In the genomic region with DNA sequence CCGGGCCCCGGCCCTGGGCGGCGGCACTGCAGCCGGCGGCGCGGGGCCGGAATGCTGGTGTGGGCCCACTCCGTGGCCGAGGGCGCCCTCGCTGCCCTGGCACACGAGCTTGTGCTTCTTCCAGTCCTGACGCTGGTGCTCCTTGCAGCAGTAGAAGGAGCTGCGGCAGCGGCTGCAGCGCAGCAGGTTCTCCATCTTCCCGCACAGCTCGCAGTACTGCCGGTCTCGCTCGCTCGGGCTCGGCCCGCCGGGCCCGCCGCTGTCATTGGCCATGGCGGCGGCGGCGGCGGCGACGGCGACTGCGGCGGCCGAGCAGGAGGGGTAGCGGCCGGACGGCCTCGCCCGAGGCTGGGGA, we compare ENCODE assay signal across 8 cellular contexts. TPM values are rescaled to one million over a fixed set of nuclear protein-coding genes. Genes with fewer than 3 reads are reported as not detected.
DNase-seq lines count a peak whose midpoint lies in the region; ATAC-seq, FAIRE-seq and TF ChIP-seq lines count a peak whose summit lies in the region.

No MANE protein-coding gene starts in this region.

- no peaks in the 10 kb centered on the region for H3K36me3 ChIP-seq in keratinocyte (ENCODE audit: control insufficient read depth in 2 of 2, extremely low read depth in 1 of 2, insufficient read depth in 2 of 2, low read length in 2 of 2)

- peaks cover 2% of the 10 kb centered on the region for H4K20me1 ChIP-seq in keratinocyte (ENCODE audit: control insufficient read depth, extremely low read depth, insufficient read depth, low read length)

- CTCF ChIA-PET in RWPE1 (lab: Yijun Ruan, JAX) = no interaction called here

- no peak for FAIRE-seq in keratinocyte (lab: Jason Lieb, UNC)

- TF ChIP-seq CTCF in AG10803 (conservative IDR thresholded peaks at IDR 0.05; ENCODE audit: low read length) = no peak
- no peak for TF ChIP-seq CTCF in RWPE1 (conservative IDR thresholded peaks at IDR 0.05; ENCODE audit: low read depth)
- no peak for TF ChIP-seq CTCF in keratinocyte (optimal IDR thresholded peaks at IDR 0.05 in 1 of 3, IDR thresholded peaks at IDR 0.05 in 1 of 3, conservative IDR thresholded peaks at IDR 0.05 in 1 of 3; ENCODE audit: extremely low read depth in 1 of 3, insufficient read depth in 2 of 3, low read length in 3 of 3)

- peak overlapping the region; percentile 76 for H3K9ac ChIP-seq in keratinocyte (ENCODE audit: control insufficient read depth, extremely low read depth, insufficient read depth, low read length)

- dilution Hi-C loops in keratinocyte (cut with MboI; ENCODE audit: extremely low pct_ligation_motif_present, low sequenced_read_pairs) = no loop called here

- ATAC-seq in GM18517 (IDR thresholded peaks at IDR 0.05; ENCODE audit: unreplicated experiment) (peak; percentile 31), HG03025 (IDR thresholded peaks at IDR 0.05; ENCODE audit: low FRiP score, unreplicated experiment) (peak; percentile 30), HG02938 (IDR thresholded peaks at IDR 0.05; ENCODE audit: unreplicated experiment) (no peak)

- no peaks in the 10 kb centered on the region for H3K9me1 ChIP-seq in keratinocyte (ENCODE audit: control insufficient read depth, extremely low read depth, insufficient read depth, low read length)

- H3K4me3 ChIP-seq in AG10803 (ENCODE audit: low read length) (peak overlapping the region; percentile 83), keratinocyte (ENCODE audit: control insufficient read depth in 2 of 3, extremely low read depth in 1 of 3, insufficient read depth in 2 of 3, low read depth in 1 of 3, low read length in 3 of 3) (peak overlapping the region; percentile 88 to 95 (median 94))

- no peaks in the 10 kb centered on the region for H3K9me3 ChIP-seq in keratinocyte (ENCODE audit: control insufficient read depth, low read depth, low read length)

- H3K4me2 ChIP-seq in keratinocyte (ENCODE audit: control insufficient read depth, extremely low read depth, insufficient read depth, low read depth, low read length) = peak overlapping the region; percentile 99

- POLR2A ChIA-PET in RWPE1 (lab: Yijun Ruan, JAX; ENCODE audit: low non-redundant PET) = no interaction called here

- DNase-seq in AG10803 (ENCODE audit: low read depth) = peak; percentile 44
- no peak for DNase-seq in RWPE1 (ENCODE audit: low spot score)
- DNase-seq in T47D (ENCODE audit: low read depth in 1 of 2, low spot score in 1 of 2) = peak; percentile 15 to 73
- DNase-seq in keratinocyte (ENCODE audit: low read depth, low spot score) = no peak
- peak; percentile 15 to 32 for DNase-seq in stimulated activated CD4-positive, alpha-beta T cell treated with anti-CD3 and anti-CD28 coated beads, Interleukin-4, amount 100 ng/mL, for 48 hours (ENCODE audit: low read depth in 2 of 2)

- in situ Hi-C loops in T47D (cut with HindIII; ENCODE audit: low pct_unique_long_range_greater_than_20kb, low sequenced_read_pairs) = no loop called here

- peak overlapping the region; percentile 96 for H3K27ac ChIP-seq in RWPE1
- H3K27ac ChIP-seq in keratinocyte (ENCODE audit: control insufficient read depth, insufficient read depth, low read length) = peak overlapping the region; percentile 36

- H3K4me1 ChIP-seq in keratinocyte (ENCODE audit: control insufficient read depth, extremely low read depth, insufficient read depth, low read length) = peaks cover 28% of the 10 kb centered on the region

- H3K79me2 ChIP-seq in keratinocyte (ENCODE audit: control insufficient read depth, insufficient read depth, low read length) = peaks cover 50% of the 10 kb centered on the region

- peak overlapping the region; percentile 61 for H2AFZ ChIP-seq in keratinocyte (ENCODE audit: control insufficient read depth, low read length)

- no peaks in the 10 kb centered on the region for H3K27me3 ChIP-seq in keratinocyte (ENCODE audit: control insufficient read depth, extremely low read depth, insufficient read depth, low read length)

RNA-seq across cellular contexts. Expression of gene EGLN1, which starts 0.5 kb away (rescaled TPM):
- 15.5 to 34.1 TPM (median 17.6 TPM) in 3 replicates for polyA plus RNA-seq in keratinocyte
- polyA plus RNA-seq in keratinocyte (2011; ENCODE audit: low read depth) = 12.7 TPM
- polyA plus RNA-seq in keratinocyte (2011; cell fraction: cytosol; rRNA removed) = 17.4 and 40.9 TPM in 2 replicates
- polyA plus RNA-seq in keratinocyte (2011; cell fraction: nucleus; rRNA removed) = 11.8 and 16.1 TPM in 2 replicates
- polyA plus RNA-seq in keratinocyte (2012; ENCODE audit: low replicate concordance) = 18.3 and 18.7 TPM in 2 replicates
- 2.9 to 44.8 TPM (median 15.0 TPM) in 3 replicates for polyA minus RNA-seq in keratinocyte
- polyA minus RNA-seq in keratinocyte (2011; cell fraction: cytosol; rRNA and poly(A)+ RNA removed) = 22.3 TPM
- 13.2 and 15.7 TPM in 2 replicates for polyA minus RNA-seq in keratinocyte (2011; cell fraction: nucleus; rRNA and poly(A)+ RNA removed)

Comparison
In these comparisons a context has a peak if more than half of its experiments do, and no peak if none do; other contexts are left out.
1. DNase-seq: peak in AG10803 (single experiment), T47D (2 of 2) and stimulated activated CD4-positive, alpha-beta T cell treated with anti-CD3 and anti-CD28 coated beads, Interleukin-4, amount 100 ng/mL, for 48 hours (2 of 2); none in RWPE1 (single experiment) and keratinocyte (single experiment).